Comparison of ENCODE assay signal across 1 cellular context in genomic region chr6:36911946-36912555, GRCh38.
A peak's percentile ranks its signal among the peaks of the same experiment; 100 is the strongest.
TF ChIP-seq lines count a peak whose summit lies in the region.

No MANE protein-coding gene starts in this region.

TF ChIP-seq in K562, 482 proteins besides CTCF, POLR2A, EP300 and RAD21:
- TF ChIP-seq HES1 (IDR thresholded peaks at IDR 0.05; ENCODE audit: low read depth) (no peak), SPI1 (IDR thresholded peaks at IDR 0.05; ENCODE audit: borderline replicate concordance, low read depth, low read length) (peak; percentile 89)
TF ChIP-seq in K562: peak in this region for 1.
